Comparison of ENCODE assay signal across 1 cellular context in the genomic region with DNA sequence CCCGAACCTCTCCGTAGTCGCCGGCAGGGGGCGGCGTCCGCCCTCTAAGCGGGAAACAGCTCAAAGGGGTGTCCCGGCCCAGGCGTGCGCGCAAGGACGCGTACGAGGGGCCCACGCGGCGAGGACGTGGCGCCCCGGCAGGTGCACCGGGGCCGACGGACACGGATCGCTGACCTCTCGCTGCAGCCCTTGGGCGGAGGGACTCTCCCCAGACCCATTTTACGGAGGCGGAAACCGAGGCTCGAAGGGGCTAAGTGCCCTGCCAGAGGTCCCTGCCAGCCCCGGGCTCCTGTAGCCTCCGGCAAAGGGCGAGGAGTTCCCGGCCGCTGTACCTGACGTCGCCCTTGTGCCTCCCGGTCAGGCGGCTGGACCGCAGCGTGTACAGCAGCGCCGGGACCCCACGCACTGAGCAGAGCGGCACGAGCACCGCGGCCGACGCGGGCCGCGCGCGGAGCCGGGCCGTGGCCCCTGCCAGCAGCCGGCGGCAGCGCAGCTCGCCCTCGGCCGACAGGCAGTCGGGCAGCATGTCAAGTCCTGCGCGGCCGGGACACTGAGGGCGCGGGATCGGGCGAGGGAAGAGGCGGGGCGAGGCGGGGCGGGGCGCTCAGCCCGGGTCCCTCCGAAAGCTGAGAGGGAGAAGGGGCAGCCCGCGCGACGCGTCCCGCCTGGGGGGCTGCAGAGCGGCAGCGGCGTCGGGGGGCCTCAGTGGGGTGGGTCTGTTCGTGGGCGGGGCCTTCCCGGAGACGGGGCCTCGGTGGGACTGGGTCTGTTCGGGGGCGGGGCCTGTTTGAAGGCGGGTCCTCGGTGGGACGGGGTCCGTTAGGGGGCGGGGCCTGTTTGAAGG.
TF ChIP-seq lines count a peak whose summit lies in the region.

A gene with protein sequence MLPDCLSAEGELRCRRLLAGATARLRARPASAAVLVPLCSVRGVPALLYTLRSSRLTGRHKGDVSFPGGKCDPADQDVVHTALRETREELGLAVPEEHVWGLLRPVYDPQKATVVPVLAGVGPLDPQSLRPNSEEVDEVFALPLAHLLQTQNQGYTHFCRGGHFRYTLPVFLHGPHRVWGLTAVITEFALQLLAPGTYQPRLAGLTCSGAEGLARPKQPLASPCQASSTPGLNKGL (minus strand): TSS at position 552 of the 844 bp plus-strand sequence. CDS start 26 bp downstream, at position 526.

TF ChIP-seq in HepG2, 621 proteins besides CTCF, POLR2A, EP300 and RAD21 (continued from another document and continues in another):
- TF ChIP-seq, protein P1, sequence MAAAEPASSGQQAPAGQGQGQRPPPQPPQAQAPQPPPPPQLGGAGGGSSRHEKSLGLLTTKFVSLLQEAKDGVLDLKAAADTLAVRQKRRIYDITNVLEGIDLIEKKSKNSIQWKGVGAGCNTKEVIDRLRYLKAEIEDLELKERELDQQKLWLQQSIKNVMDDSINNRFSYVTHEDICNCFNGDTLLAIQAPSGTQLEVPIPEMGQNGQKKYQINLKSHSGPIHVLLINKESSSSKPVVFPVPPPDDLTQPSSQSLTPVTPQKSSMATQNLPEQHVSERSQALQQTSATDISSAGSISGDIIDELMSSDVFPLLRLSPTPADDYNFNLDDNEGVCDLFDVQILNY (CRISPR knock-in tag; conservative IDR thresholded peaks at IDR 0.05) = peak; percentile 77
- TF ChIP-seq ZNF24 (IDR thresholded peaks at IDR 0.05) (no peak), ZNF614 (CRISPR knock-in tag; IDR thresholded peaks at IDR 0.05; ENCODE audit: borderline replicate concordance) (peak; percentile 44; the same call in 1 of the 2 replicates), GTF3A (CRISPR knock-in tag; conservative IDR thresholded peaks at IDR 0.05) (peak; percentile 88; the same call in 1 of the 2 replicates), ZFY (CRISPR knock-in tag; IDR thresholded peaks at IDR 0.05) (peak; percentile 81), IKZF1 (IDR thresholded peaks at IDR 0.05) (no peak), CBX5 (CRISPR knock-in tag; IDR thresholded peaks at IDR 0.05; ENCODE audit: borderline replicate concordance) (peak; percentile 90), ZNF350 (CRISPR knock-in tag; IDR thresholded peaks at IDR 0.05; ENCODE audit: borderline replicate concordance, low read depth) (peak; percentile 78; the same call in 1 of the 2 replicates), NR2F6 (IDR thresholded peaks at IDR 0.05) (no peak), NR2F6 (CRISPR knock-in tag; IDR thresholded peaks at IDR 0.05) (no peak), ARNT (IDR thresholded peaks at IDR 0.05) (no peak), KLF16 (CRISPR knock-in tag; IDR thresholded peaks at IDR 0.05) (peak in 1 of 2 experiments; percentile 79; a peak in 2 of 4 replicates), PPARG (CRISPR knock-in tag; conservative IDR thresholded peaks at IDR 0.05) (0 out of 2 replicates have a peak, but pooled peaks have one; percentile 36), ZNF746 (CRISPR knock-in tag; IDR thresholded peaks at IDR 0.05) (no peak; the same call in 1 of the 2 replicates), RFX5 (IDR thresholded peaks at IDR 0.05; ENCODE audit: low read depth, low read length) (no peak), ZNF775 (CRISPR knock-in tag; IDR thresholded peaks at IDR 0.05; ENCODE audit: borderline replicate concordance) (no peak), HNRNPL (IDR thresholded peaks at IDR 0.05; ENCODE audit: low read depth, low read length) (0 out of 2 replicates have a peak, but pooled peaks have one; percentile 7), MAF1 (CRISPR knock-in tag; IDR thresholded peaks at IDR 0.05; ENCODE audit: borderline replicate concordance) (0 out of 2 replicates have a peak, but pooled peaks have one; percentile 34), ZNF263 (CRISPR knock-in tag; IDR thresholded peaks at IDR 0.05) (peak; percentile 49; the same call in 1 of the 2 replicates), AGO2 (optimal IDR thresholded peaks at IDR 0.05; ENCODE audit: low read depth, low read length) (peak; percentile 82), SMAD3 (CRISPR knock-in tag; IDR thresholded peaks at IDR 0.05) (peak; percentile 52; the same call in 1 of the 2 replicates), ZNF780A (CRISPR knock-in tag; IDR thresholded peaks at IDR 0.05) (no peak), HDAC1 (CRISPR knock-in tag; IDR thresholded peaks at IDR 0.05) (peak; percentile 84), HMG20B (CRISPR knock-in tag; conservative IDR thresholded peaks at IDR 0.05) (no peak), ATF1 (CRISPR knock-in tag; IDR thresholded peaks at IDR 0.05) (no peak), HOXA3 (CRISPR knock-in tag; IDR thresholded peaks at IDR 0.05) (peak; percentile 57), TAF1 (CRISPR knock-in tag; IDR thresholded peaks at IDR 0.05) (peak; percentile 47; the same call in 1 of the 2 replicates), MEIS2 (CRISPR knock-in tag; IDR thresholded peaks at IDR 0.05) (0 out of 2 replicates have a peak, but pooled peaks have one; percentile 34), SMAD1 (CRISPR knock-in tag; IDR thresholded peaks at IDR 0.05; ENCODE audit: borderline replicate concordance, low read depth) (no peak), NFYB (CRISPR knock-in tag; IDR thresholded peaks at IDR 0.05) (no peak), KLF13 (CRISPR knock-in tag; IDR thresholded peaks at IDR 0.05) (no peak)
- TF ChIP-seq, protein P2, sequence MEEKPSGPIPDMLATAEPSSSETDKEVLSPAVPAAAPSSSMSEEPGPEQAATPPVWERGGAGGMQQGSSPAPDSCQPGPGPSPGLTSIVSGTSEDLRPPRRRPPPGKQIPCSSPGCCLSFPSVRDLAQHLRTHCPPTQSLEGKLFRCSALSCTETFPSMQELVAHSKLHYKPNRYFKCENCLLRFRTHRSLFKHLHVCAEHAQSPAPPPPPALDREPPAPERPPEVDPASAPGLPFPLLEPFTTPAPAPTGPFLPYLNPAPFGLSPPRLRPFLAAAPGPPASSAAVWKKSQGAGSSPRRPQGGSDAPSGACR (CRISPR knock-in tag; IDR thresholded peaks at IDR 0.05) = no peak
- TF ChIP-seq, protein P3, sequence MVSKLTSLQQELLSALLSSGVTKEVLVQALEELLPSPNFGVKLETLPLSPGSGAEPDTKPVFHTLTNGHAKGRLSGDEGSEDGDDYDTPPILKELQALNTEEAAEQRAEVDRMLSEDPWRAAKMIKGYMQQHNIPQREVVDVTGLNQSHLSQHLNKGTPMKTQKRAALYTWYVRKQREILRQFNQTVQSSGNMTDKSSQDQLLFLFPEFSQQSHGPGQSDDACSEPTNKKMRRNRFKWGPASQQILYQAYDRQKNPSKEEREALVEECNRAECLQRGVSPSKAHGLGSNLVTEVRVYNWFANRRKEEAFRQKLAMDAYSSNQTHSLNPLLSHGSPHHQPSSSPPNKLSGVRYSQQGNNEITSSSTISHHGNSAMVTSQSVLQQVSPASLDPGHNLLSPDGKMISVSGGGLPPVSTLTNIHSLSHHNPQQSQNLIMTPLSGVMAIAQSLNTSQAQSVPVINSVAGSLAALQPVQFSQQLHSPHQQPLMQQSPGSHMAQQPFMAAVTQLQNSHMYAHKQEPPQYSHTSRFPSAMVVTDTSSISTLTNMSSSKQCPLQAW (CRISPR knock-in tag; IDR thresholded peaks at IDR 0.05) = 0 out of 2 replicates have a peak, but pooled peaks have one; percentile 53
- TF ChIP-seq, protein P4, sequence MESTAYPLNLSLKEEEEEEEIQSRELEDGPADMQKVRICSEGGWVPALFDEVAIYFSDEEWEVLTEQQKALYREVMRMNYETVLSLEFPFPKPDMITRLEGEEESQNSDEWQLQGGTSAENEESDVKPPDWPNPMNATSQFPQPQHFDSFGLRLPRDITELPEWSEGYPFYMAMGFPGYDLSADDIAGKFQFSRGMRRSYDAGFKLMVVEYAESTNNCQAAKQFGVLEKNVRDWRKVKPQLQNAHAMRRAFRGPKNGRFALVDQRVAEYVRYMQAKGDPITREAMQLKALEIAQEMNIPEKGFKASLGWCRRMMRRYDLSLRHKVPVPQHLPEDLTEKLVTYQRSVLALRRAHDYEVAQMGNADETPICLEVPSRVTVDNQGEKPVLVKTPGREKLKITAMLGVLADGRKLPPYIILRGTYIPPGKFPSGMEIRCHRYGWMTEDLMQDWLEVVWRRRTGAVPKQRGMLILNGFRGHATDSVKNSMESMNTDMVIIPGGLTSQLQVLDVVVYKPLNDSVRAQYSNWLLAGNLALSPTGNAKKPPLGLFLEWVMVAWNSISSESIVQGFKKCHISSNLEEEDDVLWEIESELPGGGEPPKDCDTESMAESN (CRISPR knock-in tag; conservative IDR thresholded peaks at IDR 0.05) = peak; percentile 81
- TF ChIP-seq, protein P5, sequence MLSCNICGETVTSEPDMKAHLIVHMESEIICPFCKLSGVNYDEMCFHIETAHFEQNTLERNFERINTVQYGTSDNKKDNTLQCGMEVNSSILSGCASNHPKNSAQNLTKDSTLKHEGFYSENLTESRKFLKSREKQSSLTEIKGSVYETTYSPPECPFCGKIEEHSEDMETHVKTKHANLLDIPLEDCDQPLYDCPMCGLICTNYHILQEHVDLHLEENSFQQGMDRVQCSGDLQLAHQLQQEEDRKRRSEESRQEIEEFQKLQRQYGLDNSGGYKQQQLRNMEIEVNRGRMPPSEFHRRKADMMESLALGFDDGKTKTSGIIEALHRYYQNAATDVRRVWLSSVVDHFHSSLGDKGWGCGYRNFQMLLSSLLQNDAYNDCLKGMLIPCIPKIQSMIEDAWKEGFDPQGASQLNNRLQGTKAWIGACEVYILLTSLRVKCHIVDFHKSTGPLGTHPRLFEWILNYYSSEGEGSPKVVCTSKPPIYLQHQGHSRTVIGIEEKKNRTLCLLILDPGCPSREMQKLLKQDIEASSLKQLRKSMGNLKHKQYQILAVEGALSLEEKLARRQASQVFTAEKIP (CRISPR knock-in tag; IDR thresholded peaks at IDR 0.05; ENCODE audit: borderline replicate concordance) = no peak
- TF ChIP-seq, protein P6, sequence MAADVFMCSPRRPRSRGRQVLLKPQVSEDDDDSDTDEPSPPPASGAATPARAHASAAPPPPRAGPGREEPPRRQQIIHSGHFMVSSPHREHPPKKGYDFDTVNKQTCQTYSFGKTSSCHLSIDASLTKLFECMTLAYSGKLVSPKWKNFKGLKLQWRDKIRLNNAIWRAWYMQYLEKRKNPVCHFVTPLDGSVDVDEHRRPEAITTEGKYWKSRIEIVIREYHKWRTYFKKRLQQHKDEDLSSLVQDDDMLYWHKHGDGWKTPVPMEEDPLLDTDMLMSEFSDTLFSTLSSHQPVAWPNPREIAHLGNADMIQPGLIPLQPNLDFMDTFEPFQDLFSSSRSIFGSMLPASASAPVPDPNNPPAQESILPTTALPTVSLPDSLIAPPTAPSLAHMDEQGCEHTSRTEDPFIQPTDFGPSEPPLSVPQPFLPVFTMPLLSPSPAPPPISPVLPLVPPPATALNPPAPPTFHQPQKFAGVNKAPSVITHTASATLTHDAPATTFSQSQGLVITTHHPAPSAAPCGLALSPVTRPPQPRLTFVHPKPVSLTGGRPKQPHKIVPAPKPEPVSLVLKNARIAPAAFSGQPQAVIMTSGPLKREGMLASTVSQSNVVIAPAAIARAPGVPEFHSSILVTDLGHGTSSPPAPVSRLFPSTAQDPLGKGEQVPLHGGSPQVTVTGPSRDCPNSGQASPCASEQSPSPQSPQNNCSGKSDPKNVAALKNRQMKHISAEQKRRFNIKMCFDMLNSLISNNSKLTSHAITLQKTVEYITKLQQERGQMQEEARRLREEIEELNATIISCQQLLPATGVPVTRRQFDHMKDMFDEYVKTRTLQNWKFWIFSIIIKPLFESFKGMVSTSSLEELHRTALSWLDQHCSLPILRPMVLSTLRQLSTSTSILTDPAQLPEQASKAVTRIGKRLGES (CRISPR knock-in tag; IDR thresholded peaks at IDR 0.05; ENCODE audit: borderline replicate concordance) = 0 out of 2 replicates have a peak, but pooled peaks have one; percentile 46
- TF ChIP-seq, protein P7, sequence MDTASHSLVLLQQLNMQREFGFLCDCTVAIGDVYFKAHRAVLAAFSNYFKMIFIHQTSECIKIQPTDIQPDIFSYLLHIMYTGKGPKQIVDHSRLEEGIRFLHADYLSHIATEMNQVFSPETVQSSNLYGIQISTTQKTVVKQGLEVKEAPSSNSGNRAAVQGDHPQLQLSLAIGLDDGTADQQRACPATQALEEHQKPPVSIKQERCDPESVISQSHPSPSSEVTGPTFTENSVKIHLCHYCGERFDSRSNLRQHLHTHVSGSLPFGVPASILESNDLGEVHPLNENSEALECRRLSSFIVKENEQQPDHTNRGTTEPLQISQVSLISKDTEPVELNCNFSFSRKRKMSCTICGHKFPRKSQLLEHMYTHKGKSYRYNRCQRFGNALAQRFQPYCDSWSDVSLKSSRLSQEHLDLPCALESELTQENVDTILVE (CRISPR knock-in tag; IDR thresholded peaks at IDR 0.05) = peak; percentile 53; the same call in 1 of the 2 replicates
- TF ChIP-seq, protein P8, sequence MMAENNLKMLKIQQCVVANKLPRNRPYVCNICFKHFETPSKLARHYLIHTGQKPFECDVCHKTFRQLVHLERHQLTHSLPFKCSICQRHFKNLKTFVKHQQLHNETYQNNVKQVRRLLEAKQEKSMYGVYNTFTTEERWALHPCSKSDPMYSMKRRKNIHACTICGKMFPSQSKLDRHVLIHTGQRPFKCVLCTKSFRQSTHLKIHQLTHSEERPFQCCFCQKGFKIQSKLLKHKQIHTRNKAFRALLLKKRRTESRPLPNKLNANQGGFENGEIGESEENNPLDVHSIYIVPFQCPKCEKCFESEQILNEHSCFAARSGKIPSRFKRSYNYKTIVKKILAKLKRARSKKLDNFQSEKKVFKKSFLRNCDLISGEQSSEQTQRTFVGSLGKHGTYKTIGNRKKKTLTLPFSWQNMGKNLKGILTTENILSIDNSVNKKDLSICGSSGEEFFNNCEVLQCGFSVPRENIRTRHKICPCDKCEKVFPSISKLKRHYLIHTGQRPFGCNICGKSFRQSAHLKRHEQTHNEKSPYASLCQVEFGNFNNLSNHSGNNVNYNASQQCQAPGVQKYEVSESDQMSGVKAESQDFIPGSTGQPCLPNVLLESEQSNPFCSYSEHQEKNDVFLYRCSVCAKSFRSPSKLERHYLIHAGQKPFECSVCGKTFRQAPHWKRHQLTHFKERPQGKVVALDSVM (CRISPR knock-in tag; IDR thresholded peaks at IDR 0.05) = no peak
- TF ChIP-seq, protein P9, sequence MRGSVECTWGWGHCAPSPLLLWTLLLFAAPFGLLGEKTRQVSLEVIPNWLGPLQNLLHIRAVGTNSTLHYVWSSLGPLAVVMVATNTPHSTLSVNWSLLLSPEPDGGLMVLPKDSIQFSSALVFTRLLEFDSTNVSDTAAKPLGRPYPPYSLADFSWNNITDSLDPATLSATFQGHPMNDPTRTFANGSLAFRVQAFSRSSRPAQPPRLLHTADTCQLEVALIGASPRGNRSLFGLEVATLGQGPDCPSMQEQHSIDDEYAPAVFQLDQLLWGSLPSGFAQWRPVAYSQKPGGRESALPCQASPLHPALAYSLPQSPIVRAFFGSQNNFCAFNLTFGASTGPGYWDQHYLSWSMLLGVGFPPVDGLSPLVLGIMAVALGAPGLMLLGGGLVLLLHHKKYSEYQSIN (CRISPR knock-in tag; IDR thresholded peaks at IDR 0.05; ENCODE audit: borderline replicate concordance) = no peak
- TF ChIP-seq, protein P10, sequence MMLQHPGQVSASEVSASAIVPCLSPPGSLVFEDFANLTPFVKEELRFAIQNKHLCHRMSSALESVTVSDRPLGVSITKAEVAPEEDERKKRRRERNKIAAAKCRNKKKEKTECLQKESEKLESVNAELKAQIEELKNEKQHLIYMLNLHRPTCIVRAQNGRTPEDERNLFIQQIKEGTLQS (CRISPR knock-in tag; IDR thresholded peaks at IDR 0.05) = 0 out of 2 replicates have a peak, but pooled peaks have one; percentile 27
- TF ChIP-seq, protein P11, sequence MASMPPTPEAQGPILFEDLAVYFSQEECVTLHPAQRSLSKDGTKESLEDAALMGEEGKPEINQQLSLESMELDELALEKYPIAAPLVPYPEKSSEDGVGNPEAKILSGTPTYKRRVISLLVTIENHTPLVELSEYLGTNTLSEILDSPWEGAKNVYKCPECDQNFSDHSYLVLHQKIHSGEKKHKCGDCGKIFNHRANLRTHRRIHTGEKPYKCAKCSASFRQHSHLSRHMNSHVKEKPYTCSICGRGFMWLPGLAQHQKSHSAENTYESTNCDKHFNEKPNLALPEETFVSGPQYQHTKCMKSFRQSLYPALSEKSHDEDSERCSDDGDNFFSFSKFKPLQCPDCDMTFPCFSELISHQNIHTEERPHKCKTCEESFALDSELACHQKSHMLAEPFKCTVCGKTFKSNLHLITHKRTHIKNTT (CRISPR knock-in tag; IDR thresholded peaks at IDR 0.05) = no peak
